Comparison of ENCODE assay signal across 2 cellular contexts in the genomic region with DNA sequence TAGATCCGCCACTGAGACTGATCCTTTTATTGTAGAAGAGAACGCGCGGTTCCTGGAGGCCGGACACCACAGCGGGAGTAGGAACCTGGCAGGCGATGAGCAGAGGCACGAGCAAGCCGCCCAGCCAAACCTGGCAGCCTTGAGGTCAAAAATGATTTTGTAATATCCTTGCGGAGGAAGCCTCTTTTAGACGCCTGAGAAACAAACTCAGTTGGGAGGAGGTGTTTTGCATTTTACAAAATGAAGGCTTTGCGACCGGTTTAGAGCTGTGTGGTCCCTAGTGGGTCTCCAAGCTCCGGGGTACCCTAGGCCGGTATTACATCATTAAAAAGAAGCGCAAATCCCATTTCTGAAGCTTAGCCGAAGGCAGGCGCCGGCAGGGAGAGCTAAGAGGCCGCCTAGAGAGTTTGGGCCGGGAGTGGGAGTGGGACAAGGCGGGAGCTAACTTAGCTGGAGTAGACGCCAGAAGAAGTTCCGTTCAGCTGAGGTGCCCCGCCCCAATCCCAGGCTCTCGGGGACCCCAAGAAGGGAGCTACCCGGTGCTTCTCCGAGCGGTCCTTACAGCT.
A peak's percentile ranks its signal among the peaks of the same experiment; 100 is the strongest.
TF ChIP-seq lines count a peak whose summit lies in the region.

No MANE protein-coding gene starts in this region.

TF ChIP-seq in WTC11, 78 proteins besides CTCF, POLR2A, EP300 and RAD21 (continued from another document):
- TF ChIP-seq E2F5 (CRISPR knock-in tag; IDR thresholded peaks at IDR 0.05): no peak
- TF ChIP-seq, protein P1, sequence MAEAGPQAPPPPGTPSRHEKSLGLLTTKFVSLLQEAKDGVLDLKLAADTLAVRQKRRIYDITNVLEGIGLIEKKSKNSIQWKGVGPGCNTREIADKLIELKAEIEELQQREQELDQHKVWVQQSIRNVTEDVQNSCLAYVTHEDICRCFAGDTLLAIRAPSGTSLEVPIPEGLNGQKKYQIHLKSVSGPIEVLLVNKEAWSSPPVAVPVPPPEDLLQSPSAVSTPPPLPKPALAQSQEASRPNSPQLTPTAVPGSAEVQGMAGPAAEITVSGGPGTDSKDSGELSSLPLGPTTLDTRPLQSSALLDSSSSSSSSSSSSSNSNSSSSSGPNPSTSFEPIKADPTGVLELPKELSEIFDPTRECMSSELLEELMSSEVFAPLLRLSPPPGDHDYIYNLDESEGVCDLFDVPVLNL (CRISPR knock-in tag; IDR thresholded peaks at IDR 0.05; ENCODE audit: borderline replicate concordance, low read depth): no peak
- TF ChIP-seq FOXJ3 (CRISPR knock-in tag; IDR thresholded peaks at IDR 0.05; ENCODE audit: borderline replicate concordance): no peak
- no peak for TF ChIP-seq PRRX2 (CRISPR knock-in tag; IDR thresholded peaks at IDR 0.05)

TF ChIP-seq in H1, 55 proteins besides CTCF, POLR2A, EP300 and RAD21:
- TF ChIP-seq USF2 (IDR thresholded peaks at IDR 0.05; ENCODE audit: low read length) (no peak), RNF2 (IDR thresholded peaks at IDR 0.05; ENCODE audit: borderline replicate concordance, low read depth, low read length, missing control alignments, poor library complexity, severe bottlenecking) (peak; percentile 80), KDM4A (IDR thresholded peaks at IDR 0.05; ENCODE audit: low read depth, low read length, severe bottlenecking) (peak; percentile 27), SRF (IDR thresholded peaks at IDR 0.05; ENCODE audit: low read depth, low read length) (no peak)
- TF ChIP-seq, protein P2, sequence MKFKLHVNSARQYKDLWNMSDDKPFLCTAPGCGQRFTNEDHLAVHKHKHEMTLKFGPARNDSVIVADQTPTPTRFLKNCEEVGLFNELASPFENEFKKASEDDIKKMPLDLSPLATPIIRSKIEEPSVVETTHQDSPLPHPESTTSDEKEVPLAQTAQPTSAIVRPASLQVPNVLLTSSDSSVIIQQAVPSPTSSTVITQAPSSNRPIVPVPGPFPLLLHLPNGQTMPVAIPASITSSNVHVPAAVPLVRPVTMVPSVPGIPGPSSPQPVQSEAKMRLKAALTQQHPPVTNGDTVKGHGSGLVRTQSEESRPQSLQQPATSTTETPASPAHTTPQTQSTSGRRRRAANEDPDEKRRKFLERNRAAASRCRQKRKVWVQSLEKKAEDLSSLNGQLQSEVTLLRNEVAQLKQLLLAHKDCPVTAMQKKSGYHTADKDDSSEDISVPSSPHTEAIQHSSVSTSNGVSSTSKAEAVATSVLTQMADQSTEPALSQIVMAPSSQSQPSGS (IDR thresholded peaks at IDR 0.05; ENCODE audit: low read length): no peak
TF ChIP-seq in H1: peak in this region for 2.
